8 cellular contexts compared by ENCODE assay signal in genomic region chr15:40952301-40952900, GRCh38. TPM values are rescaled to one million over a fixed set of nuclear protein-coding genes. Genes with fewer than 3 reads are reported as not detected.
A peak's percentile ranks its signal among the peaks of the same experiment; 100 is the strongest.
DNase-seq lines count a peak whose midpoint lies in the region; ATAC-seq and TF ChIP-seq lines count a peak whose summit lies in the region.

No MANE protein-coding gene starts in this region.

- DNase-seq in stimulated activated naive CD8-positive, alpha-beta T cell treated with anti-CD3 and anti-CD28 coated beads, Interleukin-15, Interleukin-2, amounts not matched to agents 100 U/mL and 50 U/mL, for 24 hours = no peak
- no peak for DNase-seq in MCF 10A (ENCODE audit: unreplicated experiment)
- no peak for DNase-seq in effector CD4-positive, alpha-beta T cell
- no peak for DNase-seq in NCI-H510A (lab: John Stamatoyannopoulos, UW)

- H3K27me3 ChIP-seq in mononuclear cell (ENCODE audit: insufficient read depth, low read length) = no peaks in the 10 kb centered on the region

- H3K9me3 ChIP-seq in mononuclear cell (ENCODE audit: low read depth, low read length) = no peaks in the 10 kb centered on the region

- no peak for TF ChIP-seq CTCF in MCF 10A (IDR thresholded peaks at IDR 0.05; ENCODE audit: unreplicated experiment)

- H3K9me3 Mint-ChIP-seq in stimulated activated naive CD8-positive, alpha-beta T cell treated with anti-CD3 and anti-CD28 coated beads, Interleukin-15, Interleukin-2, amounts not matched to agents 100 ng/mL and 50 ng/mL, for 24 hours = no peaks in the 10 kb centered on the region
- H3K9me3 Mint-ChIP-seq in MCF 10A (ENCODE audit: unreplicated experiment) = no peaks in the 10 kb centered on the region

- peaks cover 36% of the 10 kb centered on the region for H3K4me1 Mint-ChIP-seq in stimulated activated naive CD8-positive, alpha-beta T cell treated with anti-CD3 and anti-CD28 coated beads, Interleukin-15, Interleukin-2, amounts not matched to agents 100 ng/mL and 50 ng/mL, for 24 hours (ENCODE audit: low read depth)
- peaks cover 23% of the 10 kb centered on the region for H3K4me1 Mint-ChIP-seq in MCF 10A (ENCODE audit: insufficient read depth, unreplicated experiment)

- no peak for ATAC-seq in stimulated activated naive CD8-positive, alpha-beta T cell treated with anti-CD3 and anti-CD28 coated beads, Interleukin-15, Interleukin-2, amounts not matched to agents 100 U/mL and 50 U/mL, for 24 hours
- ATAC-seq in GM18517 (IDR thresholded peaks at IDR 0.05; ENCODE audit: unreplicated experiment) = no peak
- no peak for ATAC-seq in HG02973 (IDR thresholded peaks at IDR 0.05; ENCODE audit: unreplicated experiment)

- H3K4me1 ChIP-seq in mononuclear cell (ENCODE audit: insufficient read depth, low read length) = peaks cover 13% of the 10 kb centered on the region

- no TSS peak for BruUV-seq in MCF 10A (replicated peaks; lab: Mats Ljungman, UMichigan)

- H3K27ac Mint-ChIP-seq in stimulated activated naive CD8-positive, alpha-beta T cell treated with anti-CD3 and anti-CD28 coated beads, Interleukin-15, Interleukin-2, amounts not matched to agents 100 ng/mL and 50 ng/mL, for 24 hours = peak overlapping the region; percentile 97
- peak overlapping the region; percentile 83 for H3K27ac Mint-ChIP-seq in MCF 10A (ENCODE audit: low read depth, unreplicated experiment)

- POLR2A ChIA-PET in MCF 10A (lab: Yijun Ruan, JAX) = interaction anchor here (1.2 to 1.5 kb wide), 2 partner anchors 10 to 72 kb away, joined by 3 to 11 read pairs; no protein-coding TSS in a partner anchor

- CTCF ChIA-PET in MCF 10A (lab: Yijun Ruan, JAX) = interaction anchor here (0.6 to 7.2 kb wide), 6 partner anchors 11 to 186 kb away, joined by 3 to 59 read pairs (median 4); no protein-coding TSS in a partner anchor

- H3K36me3 Mint-ChIP-seq in stimulated activated naive CD8-positive, alpha-beta T cell treated with anti-CD3 and anti-CD28 coated beads, Interleukin-15, Interleukin-2, amounts not matched to agents 100 ng/mL and 50 ng/mL, for 24 hours (ENCODE audit: low read depth) = peaks cover 23% of the 10 kb centered on the region
- peaks cover 19% of the 10 kb centered on the region for H3K36me3 Mint-ChIP-seq in MCF 10A (ENCODE audit: insufficient read depth, unreplicated experiment)

- peak overlapping the region; percentile 53 for H3K4me3 ChIP-seq in mononuclear cell (ENCODE audit: low read length)

- intact Hi-C loops in MCF 10A (cut with micrococcal nuclease) = loop anchor here (5.0 kb wide), 1 partner anchor 380 kb away; the partner anchor contains the start of genes NUSAP1 and OIP5

- H3K27me3 Mint-ChIP-seq in stimulated activated naive CD8-positive, alpha-beta T cell treated with anti-CD3 and anti-CD28 coated beads, Interleukin-15, Interleukin-2, amounts not matched to agents 100 ng/mL and 50 ng/mL, for 24 hours = no peaks in the 10 kb centered on the region
- H3K27me3 Mint-ChIP-seq in MCF 10A (ENCODE audit: insufficient read depth, unreplicated experiment) = no peaks in the 10 kb centered on the region

- H3K4me3 Mint-ChIP-seq in stimulated activated naive CD8-positive, alpha-beta T cell treated with anti-CD3 and anti-CD28 coated beads, Interleukin-15, Interleukin-2, amounts not matched to agents 100 ng/mL and 50 ng/mL, for 24 hours = peak overlapping the region; percentile 87
- H3K4me3 Mint-ChIP-seq in MCF 10A (ENCODE audit: unreplicated experiment) = peak overlapping the region; percentile 87

RNA-seq across cellular contexts. Expression of gene CHAC1, which starts 0.9 kb away (rescaled TPM):
- total RNA-seq in MCF 10A (2022) (35.5 and 49.4 TPM in 2 replicates), mononuclear cell (0.52 TPM)

RNA-seq across cellular contexts. Expression of gene DLL4, which starts 23.3 kb away (rescaled TPM):
- total RNA-seq in MCF 10A (2022) (0.10 TPM in 1 of 2 replicates, not detected in the other), mononuclear cell (not detected)

RNA-seq across cellular contexts. Expression of gene VPS18, which starts 58.2 kb away (rescaled TPM):
- total RNA-seq in MCF 10A (2022) = 13.2 and 18.5 TPM in 2 replicates
- 28.7 TPM for total RNA-seq in mononuclear cell

Comparison
In these comparisons a context has a peak if more than half of its experiments do, and no peak if none do; other contexts are left out.
1. RNA of gene CHAC1, which starts 0.9 kb away (total RNA-seq): 35.5 to 49.4 TPM in MCF 10A; 0.52 TPM in mononuclear cell (single experiment); every median in the first group is over 10 times any median in the second.